19 cellular contexts compared by ENCODE assay signal in the genomic region with DNA sequence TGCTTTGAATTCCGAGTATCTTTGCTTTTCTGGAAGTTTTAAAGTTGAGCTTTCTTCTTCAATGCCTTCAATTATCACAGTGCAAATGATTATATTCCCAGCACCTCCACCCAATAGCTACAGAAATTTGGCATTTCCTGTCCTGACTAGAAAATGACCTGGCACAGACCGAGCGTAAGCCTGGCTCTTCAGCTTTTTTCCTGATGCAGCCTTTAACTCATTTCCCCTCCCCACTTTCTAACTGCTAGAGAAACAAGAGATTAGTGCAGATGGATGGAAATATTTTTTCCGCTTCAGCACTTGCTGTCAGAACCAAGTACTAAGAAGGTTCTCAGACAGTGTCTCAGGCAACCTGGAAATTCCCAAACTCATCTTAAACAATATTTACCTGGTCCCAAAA.
"Had no signal": no experiment of that assay in that cellular context is flagged by ENCODE, and none has a peak within 500 bp of the region (broad histone marks: within the 10 kb centered on the region; RNA-seq: fewer than 3 reads in every experiment).

No MANE protein-coding gene starts in this region.

- H3K4me3 ChIP-seq: breast epithelium, dorsolateral prefrontal cortex, vagina had no signal

- ATAC-seq: natural killer cell; stimulated activated naive CD8-positive, alpha-beta T cell treated with anti-CD3 and anti-CD28 coated beads, Interleukin-15, Interleukin-2, amounts not matched to agents 100 U/mL and 50 U/mL, for 24 hours had no signal

- DNase-seq: activated CD4-positive, CD25-positive, alpha-beta regulatory T cell treated with anti-CD3 and anti-CD28 coated beads, Interleukin-2, amount 50 U/mL, for 72 hours; activated CD8-positive, alpha-beta memory T cell treated with anti-CD3 and anti-CD28 coated beads for 24 hours; activated CD8-positive, alpha-beta memory T cell treated with anti-CD3 and anti-CD28 coated beads, Interleukin-2, amount 50 U/mL, for 48 hours; activated effector memory CD4-positive, alpha-beta T cell treated with Interleukin-2 at 50 U/mL for 16 hours; activated naive CD4-positive, alpha-beta T cell treated with anti-CD3 and anti-CD28 coated beads, Interleukin-2, amount 50 U/mL, for 16 hours; activated T-cell treated with anti-CD3 and anti-CD28 coated beads, Interleukin-2, amount 50 U/mL, for 48 hours; aorta; dorsolateral prefrontal cortex; erythroblast; natural killer cell; stimulated activated CD4-positive, alpha-beta T cell treated with anti-CD3 and anti-CD28 coated beads, Interleukin-2, amount 100 ng/mL, for 24 hours; stimulated activated naive CD8-positive, alpha-beta T cell treated with anti-CD3 and anti-CD28 coated beads, Interleukin-15, Interleukin-2, amounts not matched to agents 100 U/mL and 50 U/mL, for 24 hours; SW 1271; T-helper 2 cell; trophoblast cell had no signal

- H3K36me3 ChIP-seq: breast epithelium, vagina had no signal

- H3K27ac ChIP-seq: breast epithelium, parathyroid adenoma, vagina, VCaP had no signal

- H3K9me3 ChIP-seq: breast epithelium, vagina had no signal

- H3K27me3 ChIP-seq: breast epithelium, dorsolateral prefrontal cortex, vagina had no signal
